7 cellular contexts compared by ENCODE assay signal in genomic region chr5:177362102-177362868, GRCh38. TPM values are rescaled to one million over a fixed set of nuclear protein-coding genes. Genes with fewer than 3 reads are reported as not detected.
A peak's percentile ranks its signal among the peaks of the same experiment; 100 is the strongest.
DNase-seq lines count a peak whose midpoint lies in the region; ATAC-seq and TF ChIP-seq lines count a peak whose summit lies in the region.

No MANE protein-coding gene starts in this region.

- peaks cover 71% of the 10 kb centered on the region for H3K4me1 Mint-ChIP-seq in activated B cell treated with CpG ODN at 0.5 μM for 24 hours

- DNase-seq in activated B cell treated with CpG ODN at 0.5 μM for 24 hours: no peak
- DNase-seq in sigmoid colon: no peak
- no peak for DNase-seq in pons (ENCODE audit: low spot score)
- DNase-seq in HCEC 1CT: no peak
- DNase-seq in iPS-NIHi7 (ENCODE audit: extremely low spot score): no peak

- no peak overlapping the region for H3K27ac ChIP-seq in HUES6 (ENCODE audit: low read depth, low read length)
- peak overlapping the region in 3 of 4 donors; percentile 10 to 54 (median 11) for H3K27ac ChIP-seq in sigmoid colon

- no peak for TF ChIP-seq CTCF in activated B cell treated with CpG ODN at 0.5 μM for 24 hours (IDR thresholded peaks at IDR 0.05)
- no peak for TF ChIP-seq CTCF in sigmoid colon (IDR thresholded peaks at IDR 0.05)

- H3K27me3 Mint-ChIP-seq in activated B cell treated with CpG ODN at 0.5 μM for 24 hours: no peaks in the 10 kb centered on the region

- no peaks in the 10 kb centered on the region for H3K9me3 Mint-ChIP-seq in activated B cell treated with CpG ODN at 0.5 μM for 24 hours

- peak overlapping the region; percentile 83 for H3K27ac Mint-ChIP-seq in activated B cell treated with CpG ODN at 0.5 μM for 24 hours

- intact Hi-C loops in activated B cell treated with CpG ODN at 0.5 μM for 24 hours (cut with micrococcal nuclease) (loop anchor here (1.0 to 2.0 kb wide), 3 partner anchors 8 to 15 kb away; partner anchors contain the start of gene LMAN2), sigmoid colon (cut with DNase I) (no loop called here)

- peak overlapping the region; percentile 12 for H3K9ac ChIP-seq in HUES6 (ENCODE audit: low read length)

- TF ChIP-seq EP300 in sigmoid colon (IDR thresholded peaks at IDR 0.05): no peak

- peaks cover 22% of the 10 kb centered on the region for H3K36me3 Mint-ChIP-seq in activated B cell treated with CpG ODN at 0.5 μM for 24 hours (ENCODE audit: low read depth)

- ATAC-seq in activated B cell treated with CpG ODN at 0.5 μM for 24 hours (ENCODE audit: low read depth) (no peak), esophagus mucosa (peak; percentile 56)

- H3K4me3 ChIP-seq in HUES6 (ENCODE audit: low read depth, low read length): peak overlapping the region; percentile 61
- peak overlapping the region in 2 of 4 donors; percentile 51 to 52 for H3K4me3 ChIP-seq in sigmoid colon

- H3K9me3 ChIP-seq in HUES6 (ENCODE audit: control insufficient read depth, insufficient read depth, low read depth, low read length) (no peaks in the 10 kb centered on the region), sigmoid colon (no peaks in the 10 kb centered on the region)

- TF ChIP-seq POLR2A in sigmoid colon (IDR thresholded peaks at IDR 0.05): no peak

- H3K27me3 ChIP-seq in HUES6 (ENCODE audit: control insufficient read depth, insufficient read depth, low read length) (peaks cover 8% of the 10 kb centered on the region), sigmoid colon (peaks cover 0 to 12% (median 0%) of the 10 kb centered on the region in 3 donors)

- CTCF ChIA-PET in activated B cell treated with CpG ODN at 0.5 μM for 24 hours (lab: Charles Lee): interaction anchor here (1.5 to 2.5 kb wide), 3 partner anchors 8 to 93 kb away, joined by 3 to 7 read pairs (median 5); no protein-coding TSS in a partner anchor

- H3K4me1 ChIP-seq in HUES6 (ENCODE audit: control insufficient read depth, insufficient read depth, low read length) (peaks cover 31% of the 10 kb centered on the region), sigmoid colon (peaks cover 0 to 38% (median 30%) of the 10 kb centered on the region in 4 donors)

- POLR2A ChIA-PET in activated B cell treated with CpG ODN at 0.5 μM for 24 hours (lab: Charles Lee): interaction anchor here (0.7 to 3.3 kb wide), 7 partner anchors 8 to 93 kb away, joined by 3 to 23 read pairs (median 3); partner anchors contain the start of genes GRK6 and LMAN2

- peak overlapping the region; percentile 82 for H3K4me3 Mint-ChIP-seq in activated B cell treated with CpG ODN at 0.5 μM for 24 hours

- H3K36me3 ChIP-seq in HUES6 (ENCODE audit: control insufficient read depth, insufficient read depth, low read length) (no peaks in the 10 kb centered on the region), sigmoid colon (no peaks in the 10 kb centered on the region)

- 35 to 47% methylated on average over 19 of the region's 19 CpGs for WGBS in sigmoid colon, 2 donors

RNA-seq across cellular contexts. Expression of gene RGS14, which starts 4.6 kb away (rescaled TPM):
- 50.6 and 58.3 TPM in 2 replicates for total RNA-seq in activated B cell treated with CpG ODN at 0.5 μM for 24 hours
- 59.5 TPM for total RNA-seq in esophagus mucosa
- total RNA-seq in sigmoid colon: 10 to 100 TPM in 3 of 4 donors, 1 to 10 TPM in 1; 9.6 to 26.6 (median 16.7) TPM
- polyA plus RNA-seq in sigmoid colon: 10 to 100 TPM; 12.7 to 21.0 (median 16.2) TPM

RNA-seq across cellular contexts. Expression of gene LMAN2, which starts 10.8 kb away (rescaled TPM):
- total RNA-seq in activated B cell treated with CpG ODN at 0.5 μM for 24 hours (88.0 and 89.7 TPM in 2 replicates), esophagus mucosa (162 TPM), sigmoid colon (100 to 1,000 TPM in 2 of 4 donors, 10 to 100 TPM in 2; 87.5 to 169 (median 98.2) TPM)
- polyA plus RNA-seq in sigmoid colon: 100 to 1,000 TPM in 2 of 3 donors, 10 to 100 TPM in 1; 62.5 to 244 (median 115) TPM

RNA-seq across cellular contexts. Expression of gene SLC34A1, which starts 21.9 kb away (rescaled TPM):
- total RNA-seq in activated B cell treated with CpG ODN at 0.5 μM for 24 hours (not detected in 2 replicates), esophagus mucosa (0.60 TPM), sigmoid colon (not detected)
- under 1 TPM in 1 of 3 donors, not detected in 2; 0.04 TPM for polyA plus RNA-seq in sigmoid colon

RNA-seq across cellular contexts. Expression of gene PFN3, which starts 38.2 kb away (rescaled TPM):
- total RNA-seq in activated B cell treated with CpG ODN at 0.5 μM for 24 hours (not detected in 2 replicates), esophagus mucosa (not detected), sigmoid colon (not detected)
- polyA plus RNA-seq in sigmoid colon: not detected

RNA-seq across cellular contexts. Expression of gene F12, which starts 47.1 kb away (rescaled TPM):
- total RNA-seq in activated B cell treated with CpG ODN at 0.5 μM for 24 hours (0.31 TPM in 1 of 2 replicates, not detected in the other), esophagus mucosa (32.8 TPM), sigmoid colon (under 1 TPM in 3 of 4 donors, not detected in 1; 0.36 to 0.83 (median 0.81) TPM)
- 10 to 100 TPM in 1 of 3 donors, 1 to 10 TPM in 2; 3.6 to 14.0 (median 8.1) TPM for polyA plus RNA-seq in sigmoid colon
